Comparison of ENCODE assay signal across 23 cellular contexts in genomic region chr12:72313757-72314270, GRCh38. TPM values are rescaled to one million over a fixed set of nuclear protein-coding genes. Genes with fewer than 3 reads are reported as not detected.
"Had no signal": no experiment of that assay in that cellular context is flagged by ENCODE, and none has a peak within 500 bp of the region (broad histone marks: within the 10 kb centered on the region; RNA-seq: fewer than 3 reads in every experiment).

No MANE protein-coding gene starts in this region.

- DNase-seq: activated B cell treated with CpG ODN at 0.5 μM for 24 hours; activated CD4-positive, alpha-beta memory T cell treated with anti-CD3 and anti-CD28 coated beads for 36 hours; activated CD4-positive, alpha-beta T cell treated with anti-CD3 and anti-CD28 coated beads for 4 hours; activated gamma-delta T cell treated with Interleukin-2 at 50 U/mL for 16 hours; activated T-cell treated with anti-CD3 and anti-CD28 coated beads for 4 hours; amniotic stem cell; caudate nucleus; colonic mucosa; endodermal cell; gastrocnemius medialis; heart right ventricle; immature natural killer cell; left cardiac atrium; lower lobe of right lung; nephron progenitor cell; right cardiac atrium; stimulated activated CD4-positive, alpha-beta T cell treated with anti-CD3 and anti-CD28 coated beads, Interleukin-2, amount 100 ng/mL, for 48 hours; stomach; T-cell had no signal

- H3K36me3 ChIP-seq: colonic mucosa, gastrocnemius medialis, heart right ventricle, lower lobe of right lung, prostate gland, stomach, vagina had no signal

- H3K4me3 ChIP-seq: colonic mucosa, gastrocnemius medialis, heart right ventricle, lower lobe of right lung, prostate gland, stomach, vagina had no signal

- H3K4me1 ChIP-seq: colonic mucosa, gastrocnemius medialis, heart right ventricle, lower lobe of right lung, prostate gland, vagina had no signal

- ATAC-seq: activated naive CD4-positive, alpha-beta T cell treated with anti-CD3 and anti-CD28 coated beads, Interleukin-2, amount 50 U/mL, for 72 hours; gastrocnemius medialis; heart right ventricle; left cardiac atrium; lower lobe of right lung; right cardiac atrium; T-cell had no signal

- H3K27me3 ChIP-seq: colonic mucosa, gastrocnemius medialis, heart right ventricle, stomach, vagina had no signal

- H3K9me3 ChIP-seq: colonic mucosa, gastrocnemius medialis, heart right ventricle, lower lobe of right lung, prostate gland, stomach, vagina had no signal

- H3K27ac ChIP-seq: colonic mucosa, epithelial cell of prostate, gastrocnemius medialis, heart right ventricle, lower lobe of right lung, prostate gland, stomach, vagina had no signal

RNA-seq across cellular contexts. Expression of gene TRHDE, which starts 41.6 kb away (rescaled TPM):
- polyA plus RNA-seq: immature natural killer cell had no signal
